In the genomic region with DNA sequence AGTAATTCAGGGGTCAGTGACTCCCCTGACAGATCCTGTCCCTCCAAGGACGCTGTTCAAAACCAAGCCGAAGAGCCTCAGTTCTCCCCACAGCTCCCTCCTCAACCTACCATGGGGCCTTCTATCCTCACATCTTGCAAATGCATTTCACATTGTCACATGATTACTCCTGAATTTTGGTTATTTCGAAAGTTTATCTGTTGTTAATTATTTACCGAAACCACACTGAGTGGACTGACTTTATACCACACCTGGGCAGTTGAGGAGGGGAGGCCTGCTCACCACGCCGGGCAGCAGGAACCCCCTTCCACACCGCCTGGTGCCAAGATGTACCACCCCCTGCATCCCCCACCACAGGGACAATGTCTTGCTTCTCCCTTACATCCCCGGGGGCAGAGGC, we compare ENCODE assay signal across 14 cellular contexts. TPM values are rescaled to one million over a fixed set of nuclear protein-coding genes. Genes with fewer than 3 reads are reported as not detected.
DNase-seq lines count a peak whose midpoint lies in the region; ATAC-seq, FAIRE-seq and TF ChIP-seq lines count a peak whose summit lies in the region.
"Had no signal": no experiment of that assay in that cellular context is flagged by ENCODE, and none has a peak within 500 bp of the region (broad histone marks: within the 10 kb centered on the region; RNA-seq: fewer than 3 reads in every experiment).

No MANE protein-coding gene starts in this region.

- 21 to 34% methylated on average over 8 of the region's 8 CpGs for WGBS in body of pancreas, 2 donors
- WGBS in sigmoid colon, 2 donors, result 63 to 78% methylated on average over 8 of the region's 8 CpGs

- H3K9me3 ChIP-seq in body of pancreas, result no peaks in the 10 kb centered on the region
- H3K9me3 ChIP-seq in sigmoid colon, result no peaks in the 10 kb centered on the region
- H3K9me3 ChIP-seq: ascending aorta, ovary, testis had no signal

- H3K4me1 ChIP-seq in body of pancreas (peaks cover 74% of the 10 kb centered on the region), sigmoid colon (peaks cover 0 to 86% (median 80%) of the 10 kb centered on the region in 4 donors)

- TF ChIP-seq POLR2A in body of pancreas (IDR thresholded peaks at IDR 0.05) (peak in 1 of 3 donors; percentile 45), sigmoid colon (IDR thresholded peaks at IDR 0.05) (no peak)

- intact Hi-C loops in body of pancreas (cut with DNase I) (no loop called here), sigmoid colon (cut with DNase I) (loop anchor here (5.0 kb wide), 1 partner anchor 53 kb away; no protein-coding TSS in a partner anchor)

- FAIRE-seq in urothelium cell line (lab: Jason Lieb, UNC), result no peak

- TF ChIP-seq CTCF in AG10803 (conservative IDR thresholded peaks at IDR 0.05; ENCODE audit: low read length) (no peak), body of pancreas (IDR thresholded peaks at IDR 0.05) (no peak), sigmoid colon (IDR thresholded peaks at IDR 0.05) (no peak)

- H3K36me3 ChIP-seq in body of pancreas (replicated peaks in 1 of 2; ENCODE audit: insufficient read depth in 1 of 2, low read depth in 2 of 2) (no peaks in the 10 kb centered on the region), sigmoid colon (no peaks in the 10 kb centered on the region)
- H3K36me3 ChIP-seq: ovary had no signal

- no peak for DNase-seq in AG10803 (ENCODE audit: low read depth)
- DNase-seq in body of pancreas, result no peak
- DNase-seq in kidney tubule cell (ENCODE audit: low spot score), result peak; percentile 48
- DNase-seq in sigmoid colon, result no peak
- no peak for DNase-seq in urothelium cell line (ENCODE audit: low spot score)
- no peak for DNase-seq in GDM1 (lab: John Stamatoyannopoulos, UW)
- no peak for DNase-seq in DMS53 (lab: John Stamatoyannopoulos, UW)
- DNase-seq: NCI-H1694; NCI-H510A; stimulated activated CD4-positive, alpha-beta T cell treated with anti-CD3 and anti-CD28 coated beads, Interleukin-12 subunit alpha, Interleukin-12 subunit beta, amount 100 ng/mL, for 4 hours; testis had no signal

- peak overlapping the region; percentile 51 to 89 (median 84) for H3K27ac ChIP-seq in body of pancreas
- peak overlapping the region; percentile 97 to 100 (median 99) for H3K27ac ChIP-seq in sigmoid colon

- no peak for ATAC-seq in body of pancreas
- ATAC-seq in HG03439 (IDR thresholded peaks at IDR 0.05; ENCODE audit: unreplicated experiment), result no peak

- TF ChIP-seq EP300 in sigmoid colon (IDR thresholded peaks at IDR 0.05), result no peak

- peak overlapping the region; percentile 10; the same call in 1 of the 2 replicates for H3K4me3 ChIP-seq in AG10803 (ENCODE audit: low read length)
- no peak overlapping the region for H3K4me3 ChIP-seq in body of pancreas
- no peak overlapping the region for H3K4me3 ChIP-seq in sigmoid colon
- H3K4me3 ChIP-seq: testis had no signal

- H3K27me3 ChIP-seq in body of pancreas (no peaks in the 10 kb centered on the region), sigmoid colon (no peaks in the 10 kb centered on the region)
- H3K27me3 ChIP-seq: ascending aorta, ovary, testis had no signal

RNA-seq across cellular contexts. Expression of a gene that starts 4.7 kb away (rescaled TPM):
- 10 to 100 TPM; 50.1 to 53.7 TPM for total RNA-seq in body of pancreas
- total RNA-seq in sigmoid colon, result 100 to 1,000 TPM; 142 to 227 (median 151) TPM
- 10 to 100 TPM; 16.4 to 58.8 (median 47.4) TPM for polyA plus RNA-seq in sigmoid colon

RNA-seq across cellular contexts. Expression of a gene that starts 17.5 kb away (rescaled TPM):
- total RNA-seq in body of pancreas (1 to 10 TPM; 1.3 to 3.1 TPM), sigmoid colon (10 to 100 TPM in 1 of 4 donors, 1 to 10 TPM in 3; 1.3 to 13.8 (median 2.3) TPM)
- under 1 TPM in 1 of 3 donors, not detected in 2; 0.89 TPM for polyA plus RNA-seq in sigmoid colon

RNA-seq across cellular contexts. Expression of a gene that starts 59.2 kb away (rescaled TPM):
- 100 to 1,000 TPM; 123 to 213 TPM for total RNA-seq in body of pancreas
- total RNA-seq in sigmoid colon, result 100 to 1,000 TPM; 134 to 277 (median 186) TPM
- polyA plus RNA-seq in sigmoid colon, result 100 to 1,000 TPM in 2 of 3 donors, 10 to 100 TPM in 1; 92.5 to 415 (median 138) TPM
